In the genomic region with DNA sequence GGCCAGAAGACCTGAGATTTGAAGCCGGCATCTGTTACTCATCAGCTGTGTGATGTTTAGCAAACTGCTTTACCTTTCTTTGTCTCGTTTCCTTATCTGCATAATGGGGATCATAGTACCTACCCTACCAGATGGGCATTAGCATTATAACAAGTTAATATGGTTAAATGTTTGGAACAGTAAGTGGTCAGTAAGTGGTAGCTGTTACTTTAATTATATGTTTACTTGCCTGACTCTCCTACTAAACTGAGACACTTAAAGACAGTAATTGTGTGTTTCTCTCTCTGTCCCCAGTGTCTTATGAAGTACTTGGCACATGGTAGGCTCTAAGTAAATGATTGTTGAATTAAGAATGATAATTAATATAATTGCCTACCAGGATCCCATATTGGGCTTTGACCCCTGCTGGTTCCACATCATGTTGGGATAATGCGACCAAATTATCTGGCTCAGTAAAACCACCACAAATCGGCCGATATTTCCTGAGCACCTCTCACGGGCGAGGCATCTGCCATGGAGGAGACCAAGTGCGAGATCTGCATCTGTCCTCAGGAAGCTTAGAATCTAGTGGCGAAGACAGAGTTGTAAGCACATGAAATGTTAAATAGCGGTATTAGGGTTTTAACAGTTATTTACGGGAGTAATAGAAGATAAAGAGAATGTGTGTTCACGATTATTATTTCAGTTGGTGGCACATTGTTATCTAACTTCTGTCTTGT, we compare ENCODE assay signal across 28 cellular contexts. TPM values are rescaled to one million over a fixed set of nuclear protein-coding genes. Genes with fewer than 3 reads are reported as not detected.
DNase-seq lines count a peak whose midpoint lies in the region; ATAC-seq, FAIRE-seq and TF ChIP-seq lines count a peak whose summit lies in the region.
"Had no signal": no experiment of that assay in that cellular context is flagged by ENCODE, and none has a peak within 500 bp of the region (broad histone marks: within the 10 kb centered on the region; RNA-seq: fewer than 3 reads in every experiment).

No MANE protein-coding gene starts in this region.

- H3K9me3 ChIP-seq in K562 (replicated peaks; ENCODE audit: control insufficient read depth, insufficient read depth, low read depth, low read length) (no peaks in the 10 kb centered on the region), ovary (no peaks in the 10 kb centered on the region)
- H3K9me3 ChIP-seq: ascending aorta, BE2C, esophagus squamous epithelium, neutrophil had no signal

- H2AFZ ChIP-seq in K562 (ENCODE audit: low read depth, low read length): no peak overlapping the region
- H2AFZ ChIP-seq: hepatocyte had no signal

- POLR2A ChIA-PET in K562 (lab: Yijun Ruan, JAX): interaction anchor here (0.6 to 1.2 kb wide), 3 partner anchors 8 to 11 kb away, joined by 3 to 6 read pairs (median 4); no protein-coding TSS in a partner anchor

- intact Hi-C loops in K562 (cut with micrococcal nuclease) (no loop called here), ovary (cut with DNase I) (loop anchor here in 1 of 4 donors (5.0 kb wide), 1 partner anchor 765 kb away; no protein-coding TSS in a partner anchor)

- H3K4me2 ChIP-seq in K562 (ENCODE audit: insufficient read depth, low read length): no peak overlapping the region
- H3K4me2 ChIP-seq: hepatocyte had no signal

- CTCF ChIA-PET in K562 (lab: Yijun Ruan, JAX; ENCODE audit: low intra/inter-chr PET ratio): no interaction called here

- in situ Hi-C loops in K562 (cut with MboI): no loop called here

- TF ChIP-seq EP300 in K562 (IDR thresholded peaks at IDR 0.05; ENCODE audit: low read length) (no peak), ovary (IDR thresholded peaks at IDR 0.05) (no peak)

- 58% methylated on average over 12 of the region's 12 CpGs for WGBS in K562 (ENCODE audit: insufficient coverage, low coverage, missing lambda C conversion rate)
- WGBS in ovary, 3 donors: 86 to 88% (median 87%) methylated on average over 12 of the region's 12 CpGs

- no peak overlapping the region for H3K9ac ChIP-seq in K562 (ENCODE audit: insufficient read depth in 1 of 2, low read depth in 2 of 2, low read length in 2 of 2)

- DNase-seq in COR-L47 (lab: John Stamatoyannopoulos, UW) (peak; percentile 89), NCI-H1105 (lab: John Stamatoyannopoulos, UW) (peak; percentile 10), NCI-H524 (lab: John Stamatoyannopoulos, UW) (peak; percentile 83 to 88), K562 (ENCODE audit: extremely low read depth in 1 of 4, low spot score in 3 of 4) (no peak), cerebellar nuclear complex (lab: John Stamatoyannopoulos, UW) (no peak), NOMO-1 treated with DMSO at 0.1 percent for 48 hours (lab: John Stamatoyannopoulos, UW; ENCODE audit: unreplicated experiment) (no peak), ovary (no peak)
- no peak for DNase-seq in stimulated activated CD4-positive, alpha-beta T cell treated with anti-CD3 and anti-CD28 coated beads, Interleukin-4, amount 100 ng/mL, for 24 hours
- DNase-seq: activated CD4-positive, alpha-beta T cell treated with anti-CD3 and anti-CD28 coated beads for 1 hour; activated CD8-positive, alpha-beta T cell treated with anti-CD3 and anti-CD28 coated beads for 36 hours; activated naive CD8-positive, alpha-beta T cell treated with anti-CD3 and anti-CD28 coated beads for 36 hours; BE2C; CD8-positive, alpha-beta memory T cell; endodermal cell; esophagus squamous epithelium; foreskin melanocyte; IMR-90; left colon; NCI-H1048; NCI-H2171; NCI-H526 treated with DMSO at 0.1 percent for 48 hours; stimulated activated naive CD8-positive, alpha-beta T cell treated with anti-CD3 and anti-CD28 coated beads, Interleukin-15, amount 100 ng/mL, for 72 hours; T-helper 17 cell had no signal

- no peaks in the 10 kb centered on the region for H4K20me1 ChIP-seq in K562 (replicated peaks; ENCODE audit: control insufficient read depth, insufficient read depth, low read length)

- no peak for ATAC-seq in K562
- ATAC-seq: activated CD8-positive, alpha-beta T cell treated with anti-CD3 and anti-CD28 coated beads for 36 hours; left colon; SK-N-SH treated with all-trans-retinoic acid at 6 μM for 48 hours; stimulated activated naive CD8-positive, alpha-beta T cell treated with anti-CD3 and anti-CD28 coated beads, Interleukin-15, amount 100 ng/mL, for 72 hours; T-helper 17 cell had no signal

- BruUV-seq in K562 (replicated peaks; lab: Mats Ljungman, UMichigan): no TSS peak

- no peak overlapping the region for H3K4me3 ChIP-seq in K562
- no peak overlapping the region for H3K4me3 ChIP-seq in ovary
- H3K4me3 ChIP-seq: ascending aorta, cardiac muscle cell, esophagus squamous epithelium, hepatocyte had no signal

- H3K9me1 ChIP-seq in K562 (ENCODE audit: control insufficient read depth, insufficient read depth, low read length): no peaks in the 10 kb centered on the region

- no peaks in the 10 kb centered on the region for H3K79me2 ChIP-seq in K562 (ENCODE audit: control insufficient read depth, insufficient read depth, low read length)

- no peak for FAIRE-seq in K562 (lab: Jason Lieb, UNC)

- no peak for TF ChIP-seq RAD21 in K562 (CRISPR knock-in tag; conservative IDR thresholded peaks at IDR 0.05 in 1 of 2, IDR thresholded peaks at IDR 0.05 in 1 of 2)

- no peak for TF ChIP-seq CTCF in K562 (IDR thresholded peaks at IDR 0.05 in 2 of 3, conservative IDR thresholded peaks at IDR 0.05 in 1 of 3; ENCODE audit: insufficient read depth in 2 of 3, low read depth in 1 of 3, low read length in 3 of 3)
- no peak for TF ChIP-seq CTCF in ovary (IDR thresholded peaks at IDR 0.05)

- H3K27ac ChIP-seq in K562 (ENCODE audit: extremely low read depth, low read depth, low read length) (no peak overlapping the region), ovary (no peak overlapping the region)
- H3K27ac ChIP-seq: ascending aorta, cardiac muscle cell, esophagus squamous epithelium, hepatocyte, neutrophil had no signal

- no peak for TF ChIP-seq POLR2A in K562 (conservative IDR thresholded peaks at IDR 0.05)
- no peak for TF ChIP-seq POLR2A in ovary (IDR thresholded peaks at IDR 0.05)

- no peaks in the 10 kb centered on the region for H3K36me3 ChIP-seq in K562 (ENCODE audit: control insufficient read depth, insufficient read depth, low read length)
- H3K36me3 ChIP-seq in ovary: no peaks in the 10 kb centered on the region
- H3K36me3 ChIP-seq: ascending aorta, BE2C, cardiac muscle cell, esophagus squamous epithelium, neutrophil had no signal

- no peaks in the 10 kb centered on the region for H3K27me3 ChIP-seq in K562 (ENCODE audit: control insufficient read depth in 2 of 2, insufficient read depth in 2 of 2, low read length in 2 of 2)
- no peaks in the 10 kb centered on the region for H3K27me3 ChIP-seq in ovary
- H3K27me3 ChIP-seq: ascending aorta, BE2C, cardiac muscle cell, esophagus squamous epithelium, hepatocyte, neutrophil had no signal

- H3K4me1 ChIP-seq in K562 (replicated peaks in 1 of 2; ENCODE audit: control insufficient read depth in 2 of 2, insufficient read depth in 2 of 2, low read length in 2 of 2): no peaks in the 10 kb centered on the region
- H3K4me1 ChIP-seq in ovary (ENCODE audit: insufficient read depth): no peaks in the 10 kb centered on the region
- H3K4me1 ChIP-seq: ascending aorta had no signal

RNA-seq across cellular contexts. Expression of gene PTK7, which starts 31.4 kb away (rescaled TPM):
- 22.2 and 40.3 TPM in 2 replicates for total RNA-seq in K562 (2011; cell fraction: chromatin; rRNA removed; ENCODE audit: low replicate concordance)
- total RNA-seq in K562 (2011; cell fraction: nucleolus; rRNA removed): 21.8 and 28.2 TPM in 2 replicates
- total RNA-seq in K562 (2011; cell fraction: nucleoplasm; rRNA removed): 25.1 and 31.5 TPM in 2 replicates
- total RNA-seq in K562 (2014; rRNA removed) (4.2 and 5.5 TPM in 2 replicates), K562 (2014; rRNA removed; fragmentation: Illumina TruSeq; extraction: Trizol) (2.8 and 3.6 TPM in 2 replicates), K562 (2015; rRNA removed; fragmentation: Illumina TruSeq; extraction: Trizol) (3.8 and 4.5 TPM in 2 replicates), K562 (2021) (6.8 and 7.3 TPM in 2 replicates), ovary (100 to 1,000 TPM in 4 of 7 donors, 10 to 100 TPM in 3; 65.7 to 167 (median 105) TPM)
- polyA plus RNA-seq in K562 (2011; rRNA removed) (5.2 and 11.2 TPM in 2 replicates), K562 (2014; fragmentation: Illumina TruSeq; extraction: Trizol) (3.9 and 4.6 TPM in 2 replicates), K562 (2014; fragmentation: Nextera tagmentation; extraction: Ambion mirVana) (under 1 TPM; 0.20 to 0.24 TPM), K562 (2014; rRNA removed) (4.2 and 4.7 TPM in 2 replicates), ovary (10 to 100 TPM; 44.4 to 79.6 TPM)
- 7.6 and 9.5 TPM in 2 replicates for polyA plus RNA-seq in K562 (2011; cell fraction: cytosol; rRNA removed)
- 20.2 and 31.7 TPM in 2 replicates for polyA plus RNA-seq in K562 (2011; cell fraction: nucleus; rRNA removed)
- 6.4 and 11.6 TPM in 2 replicates for polyA plus RNA-seq in K562 (2012)
- 6.3 and 6.5 TPM in 2 replicates for polyA minus RNA-seq in K562 (2011; rRNA and poly(A)+ RNA removed)
- polyA minus RNA-seq in K562 (2011; cell fraction: cytosol; rRNA and poly(A)+ RNA removed): 6.1 and 9.0 TPM in 2 replicates
- 7.5 and 12.9 TPM in 2 replicates for polyA minus RNA-seq in K562 (2011; cell fraction: nucleus; rRNA and poly(A)+ RNA removed)

RNA-seq across cellular contexts. Expression of gene KLC4, which starts 48.1 kb away (rescaled TPM):
- 66.5 and 104 TPM in 2 replicates for total RNA-seq in K562 (2011; cell fraction: chromatin; rRNA removed; ENCODE audit: low replicate concordance)
- total RNA-seq in K562 (2011; cell fraction: nucleolus; rRNA removed): 57.0 and 62.8 TPM in 2 replicates
- 55.2 and 63.2 TPM in 2 replicates for total RNA-seq in K562 (2011; cell fraction: nucleoplasm; rRNA removed)
- total RNA-seq in K562 (2014; rRNA removed) (7.8 and 8.2 TPM in 2 replicates), K562 (2014; rRNA removed; fragmentation: Illumina TruSeq; extraction: Trizol) (3.5 and 5.9 TPM in 2 replicates), K562 (2015; rRNA removed; fragmentation: Illumina TruSeq; extraction: Trizol) (5.7 TPM in 2 replicates), K562 (2021) (12.7 and 14.3 TPM in 2 replicates), ovary (10 to 100 TPM; 17.8 to 29.8 (median 24.7) TPM)
- polyA plus RNA-seq in K562 (2011; rRNA removed) (13.0 and 28.0 TPM in 2 replicates), K562 (2014; fragmentation: Illumina TruSeq; extraction: Trizol) (7.4 and 7.7 TPM in 2 replicates), K562 (2014; fragmentation: Nextera tagmentation; extraction: Ambion mirVana) (1 to 10 TPM; 1.7 to 3.0 TPM), K562 (2014; rRNA removed) (8.5 and 16.2 TPM in 2 replicates), ovary (10 to 100 TPM; 14.7 to 27.2 TPM)
- 8.8 and 11.0 TPM in 2 replicates for polyA plus RNA-seq in K562 (2011; cell fraction: cytosol; rRNA removed)
- 61.4 and 88.8 TPM in 2 replicates for polyA plus RNA-seq in K562 (2011; cell fraction: nucleus; rRNA removed)
- polyA plus RNA-seq in K562 (2012): 10.2 and 26.7 TPM in 2 replicates
- 8.1 and 12.4 TPM in 2 replicates for polyA minus RNA-seq in K562 (2011; rRNA and poly(A)+ RNA removed)
- 4.9 and 7.6 TPM in 2 replicates for polyA minus RNA-seq in K562 (2011; cell fraction: cytosol; rRNA and poly(A)+ RNA removed)
- polyA minus RNA-seq in K562 (2011; cell fraction: nucleus; rRNA and poly(A)+ RNA removed): 13.9 and 24.8 TPM in 2 replicates

RNA-seq across cellular contexts. Expression of gene MRPL2, which starts 48.3 kb away (rescaled TPM):
- 55.0 and 103 TPM in 2 replicates for total RNA-seq in K562 (2011; cell fraction: chromatin; rRNA removed; ENCODE audit: low replicate concordance)
- total RNA-seq in K562 (2011; cell fraction: nucleolus; rRNA removed): 75.3 and 93.7 TPM in 2 replicates
- 73.5 and 75.7 TPM in 2 replicates for total RNA-seq in K562 (2011; cell fraction: nucleoplasm; rRNA removed)
- total RNA-seq in K562 (2014; rRNA removed) (87.3 and 125 TPM in 2 replicates), K562 (2014; rRNA removed; fragmentation: Illumina TruSeq; extraction: Trizol) (95.4 and 98.5 TPM in 2 replicates), K562 (2015; rRNA removed; fragmentation: Illumina TruSeq; extraction: Trizol) (121 and 125 TPM in 2 replicates), K562 (2021) (254 and 262 TPM in 2 replicates), ovary (10 to 100 TPM; 11.5 to 56.7 (median 47.3) TPM)
- polyA plus RNA-seq in K562 (2011; rRNA removed) (80.6 and 130 TPM in 2 replicates), K562 (2014; fragmentation: Illumina TruSeq; extraction: Trizol) (195 and 200 TPM in 2 replicates), K562 (2014; fragmentation: Nextera tagmentation; extraction: Ambion mirVana) (100 to 1,000 TPM in 1 of 2 experiments, 10 to 100 TPM in 1; 63.1 to 130 TPM), K562 (2014; rRNA removed) (131 and 157 TPM in 2 replicates), ovary (10 to 100 TPM; 37.2 to 55.6 TPM)
- 93.9 and 148 TPM in 2 replicates for polyA plus RNA-seq in K562 (2011; cell fraction: cytosol; rRNA removed)
- polyA plus RNA-seq in K562 (2011; cell fraction: nucleus; rRNA removed): 109 and 125 TPM in 2 replicates
- polyA plus RNA-seq in K562 (2012): 159 and 194 TPM in 2 replicates
- 55.0 and 56.7 TPM in 2 replicates for polyA minus RNA-seq in K562 (2011; rRNA and poly(A)+ RNA removed)
- 65.4 and 78.7 TPM in 2 replicates for polyA minus RNA-seq in K562 (2011; cell fraction: cytosol; rRNA and poly(A)+ RNA removed)
- 19.1 and 29.4 TPM in 2 replicates for polyA minus RNA-seq in K562 (2011; cell fraction: nucleus; rRNA and poly(A)+ RNA removed)

RNA-seq across cellular contexts. Expression of gene CUL7, which starts 53.9 kb away (rescaled TPM):
- 70.4 and 175 TPM in 2 replicates for total RNA-seq in K562 (2011; cell fraction: chromatin; rRNA removed; ENCODE audit: low replicate concordance)
- 86.6 and 96.7 TPM in 2 replicates for total RNA-seq in K562 (2011; cell fraction: nucleolus; rRNA removed)
- 50.5 and 66.0 TPM in 2 replicates for total RNA-seq in K562 (2011; cell fraction: nucleoplasm; rRNA removed)
- total RNA-seq in K562 (2014; rRNA removed): 8.6 and 10.9 TPM in 2 replicates
- total RNA-seq in K562 (2014; rRNA removed; fragmentation: Illumina TruSeq; extraction: Trizol): 3.7 and 4.8 TPM in 2 replicates
- 8.0 and 8.3 TPM in 2 replicates for total RNA-seq in K562 (2015; rRNA removed; fragmentation: Illumina TruSeq; extraction: Trizol)
- total RNA-seq in K562 (2021): 13.5 and 14.7 TPM in 2 replicates
- polyA plus RNA-seq in K562 (2011; rRNA removed): 20.1 and 40.1 TPM in 2 replicates
- polyA plus RNA-seq in K562 (2011; cell fraction: cytosol; rRNA removed): 28.7 and 31.1 TPM in 2 replicates
- 166 and 186 TPM in 2 replicates for polyA plus RNA-seq in K562 (2011; cell fraction: nucleus; rRNA removed)
- 16.0 and 41.6 TPM in 2 replicates for polyA plus RNA-seq in K562 (2012)
- polyA plus RNA-seq in K562 (2014; fragmentation: Illumina TruSeq; extraction: Trizol): 10.2 and 10.4 TPM in 2 replicates
- polyA plus RNA-seq in K562 (2014; fragmentation: Nextera tagmentation; extraction: Ambion mirVana): under 1 TPM; 0.44 to 0.74 TPM
- 11.9 and 14.3 TPM in 2 replicates for polyA plus RNA-seq in K562 (2014; rRNA removed)
- polyA minus RNA-seq in K562 (2011; rRNA and poly(A)+ RNA removed): 23.5 and 28.2 TPM in 2 replicates
- 16.0 and 23.6 TPM in 2 replicates for polyA minus RNA-seq in K562 (2011; cell fraction: cytosol; rRNA and poly(A)+ RNA removed)
- 33.4 and 49.4 TPM in 2 replicates for polyA minus RNA-seq in K562 (2011; cell fraction: nucleus; rRNA and poly(A)+ RNA removed)
- total RNA-seq in ovary: 10 to 100 TPM; 15.6 to 29.1 (median 25.0) TPM
- polyA plus RNA-seq in ovary: 10 to 100 TPM in 1 of 2 donors, 1 to 10 TPM in 1; 9.3 to 13.9 TPM

Comparison
In these comparisons a context has a peak if more than half of its experiments do, and no peak if none do; other contexts are left out.
1. DNase-seq: peak in COR-L47 (single experiment), NCI-H1105 (single experiment) and NCI-H524 (2 of 2); none in K562 (0 of 4), stimulated activated CD4-positive, alpha-beta T cell treated with anti-CD3 and anti-CD28 coated beads, Interleukin-4, amount 100 ng/mL, for 24 hours (single experiment), cerebellar nuclear complex (0 of 2), NOMO-1 treated with DMSO at 0.1 percent for 48 hours (single experiment) and ovary (0 of 5).